Comparison of ENCODE assay signal across 8 cellular contexts in the genomic region with DNA sequence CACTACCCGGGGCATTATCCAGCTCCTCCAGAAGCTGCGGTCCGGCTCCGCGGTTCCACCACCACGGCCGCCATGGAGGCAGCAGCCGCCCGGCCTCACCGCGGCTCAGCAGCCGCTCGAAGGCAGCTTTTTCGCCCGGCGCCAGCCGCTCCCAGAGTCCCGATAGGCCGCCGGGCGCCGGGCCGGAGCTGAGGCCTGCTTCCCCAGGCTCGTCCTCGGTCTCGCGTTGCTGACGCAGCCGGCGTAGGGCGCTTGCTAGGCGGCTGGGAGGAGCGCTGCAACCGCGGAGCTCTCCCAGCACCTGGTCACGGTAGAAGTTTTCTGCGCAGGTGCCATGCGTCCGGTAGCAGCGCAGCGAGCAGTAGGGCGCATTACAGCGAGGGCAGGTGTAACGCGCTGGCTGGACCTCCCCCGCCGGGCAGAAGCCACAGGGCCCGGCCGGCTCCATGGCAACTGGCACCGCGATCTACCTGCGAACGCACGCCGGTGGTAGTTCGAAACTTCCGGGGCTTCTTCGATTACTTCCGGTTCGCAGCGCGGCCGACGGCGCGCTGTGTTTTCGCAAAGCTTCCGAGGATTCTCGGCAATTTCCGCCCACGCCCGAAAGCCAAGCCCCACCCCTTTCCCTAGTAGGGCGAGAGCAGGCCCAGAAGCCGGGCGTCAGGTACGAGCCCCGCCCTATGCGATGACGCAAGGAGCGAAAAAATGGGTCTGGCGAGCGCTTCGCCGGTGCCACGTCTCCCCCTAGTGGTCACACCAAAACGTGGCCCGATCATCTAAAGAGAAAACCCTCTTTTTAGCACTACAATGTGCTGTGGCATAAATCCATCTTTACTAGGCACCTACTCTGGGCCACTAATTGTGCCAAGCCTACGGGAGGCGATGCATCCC. TPM values are rescaled to one million over a fixed set of nuclear protein-coding genes. Genes with fewer than 3 reads are reported as not detected.
A peak's percentile ranks its signal among the peaks of the same experiment; 100 is the strongest.
DNase-seq lines count a peak whose midpoint lies in the region; ATAC-seq and TF ChIP-seq lines count a peak whose summit lies in the region.

A gene (minus strand): TSS at position 496 of the 891 bp plus-strand sequence. CDS start 48 bp downstream, at position 448.

- H3K27ac ChIP-seq in vagina = peak within 1 kb of the TSS; percentile 71

- peak within 1 kb of the TSS; percentile 79 to 98 for H3K4me3 ChIP-seq in vagina

- intact Hi-C loops in left ventricle myocardium superior (cut with micrococcal nuclease) = no loop called here
- intact Hi-C loops in vagina (cut with DNase I) = loop anchor here (5.0 kb wide), 1 partner anchor 105 kb away; a partner anchor contains a TSS

- no peaks in the 10 kb centered on the region for H3K9me3 ChIP-seq in vagina

- peak; percentile 92 to 97 (median 96) for TF ChIP-seq CTCF in vagina (IDR thresholded peaks at IDR 0.05)

- no peak for TF ChIP-seq POLR2A in vagina (IDR thresholded peaks at IDR 0.05)

- DNase-seq in NCI-H187 (lab: John Stamatoyannopoulos, UW) (peak; percentile 95 to 98), T-helper 2 cell (peak; percentile 95 to 100 (median 99)), anterior cingulate cortex (lab: John Stamatoyannopoulos, UW) (peak; percentile 85 to 100 (median 98)), left ventricle myocardium superior (peak; percentile 100), pulmonary artery endothelial cell (ENCODE audit: low read depth, low spot score) (peak; percentile 91), vagina (ENCODE audit: extremely low spot score in 2 of 2) (peak in 1 of 2 donors; percentile 98)

- peaks cover 46% of the 10 kb centered on the region for H3K4me1 ChIP-seq in vagina

- H3K36me3 ChIP-seq in vagina = peaks cover 0 to 24% of the 10 kb centered on the region in 2 donors

- no peaks in the 10 kb centered on the region for H3K27me3 ChIP-seq in vagina

- peak; percentile 64 for ATAC-seq in GM18498 (IDR thresholded peaks at IDR 0.05; ENCODE audit: unreplicated experiment)
- peak; percentile 53 for ATAC-seq in HG02938 (IDR thresholded peaks at IDR 0.05; ENCODE audit: unreplicated experiment)
- ATAC-seq in left ventricle myocardium superior = peak; percentile 84

RNA-seq across cellular contexts. Expression of the gene that starts here (rescaled TPM):
- total RNA-seq in left ventricle myocardium superior (5.5 TPM), pulmonary artery endothelial cell (10.0 and 11.3 TPM in 2 replicates), vagina (15.7 TPM)
